Comparison of ENCODE assay signal across 1 cellular context in genomic region chr1:198486903-198487302, GRCh38.
TF ChIP-seq lines count a peak whose summit lies in the region.

No MANE protein-coding gene starts in this region.

TF ChIP-seq in SK-N-SH, 30 proteins besides CTCF, POLR2A, EP300 and RAD21 (continued from another document):
- peak; percentile 94 for TF ChIP-seq PBX3 (IDR thresholded peaks at IDR 0.05)
- no peak for TF ChIP-seq CHD2 (IDR thresholded peaks at IDR 0.05; ENCODE audit: low read length, partially characterized antibody)
- TF ChIP-seq FOSL2 (IDR thresholded peaks at IDR 0.05; ENCODE audit: borderline replicate concordance, low read depth): peak; percentile 40; the same call in 1 of the 2 replicates
- no peak for TF ChIP-seq GABPA (IDR thresholded peaks at IDR 0.05; ENCODE audit: low read depth)
- TF ChIP-seq YY1 (IDR thresholded peaks at IDR 0.05; ENCODE audit: low read depth): no peak
- no peak for TF ChIP-seq MXI1 (IDR thresholded peaks at IDR 0.05; ENCODE audit: low read depth, low read length)
- TF ChIP-seq ZBTB33 (IDR thresholded peaks at IDR 0.05; ENCODE audit: borderline replicate concordance, low read depth): no peak
- no peak for TF ChIP-seq FOXJ3 (CRISPR knock-in tag; IDR thresholded peaks at IDR 0.05)
TF ChIP-seq in SK-N-SH: peak in this region for 9.
